ENCODE assay signal across 9 cellular contexts in genomic region chr14:106556665-106557289, GRCh38.
DNase-seq lines count a peak whose midpoint lies in the region; ATAC-seq and TF ChIP-seq lines count a peak whose summit lies in the region.
"Had no signal": no experiment of that assay in that cellular context is flagged by ENCODE, and none has a peak within 500 bp of the region (broad histone marks: within the 10 kb centered on the region; RNA-seq: fewer than 3 reads in every experiment).

No MANE protein-coding gene starts in this region.

- CTCF ChIA-PET in activated CD4-positive, alpha-beta memory T cell treated with anti-CD3 and anti-CD28 coated beads for 36 hours (lab: Charles Lee) = interaction anchor here (0.6 to 5.7 kb wide), 20 partner anchors 8 to 316 kb away, joined by 3 to 47 read pairs (median 4); no protein-coding TSS in a partner anchor

- no peak overlapping the region for H3K4me3 Mint-ChIP-seq in activated CD4-positive, alpha-beta memory T cell treated with anti-CD3 and anti-CD28 coated beads for 36 hours

- peaks cover 18% of the 10 kb centered on the region for H3K27me3 Mint-ChIP-seq in activated CD4-positive, alpha-beta memory T cell treated with anti-CD3 and anti-CD28 coated beads for 36 hours

- POLR2A ChIA-PET in activated CD4-positive, alpha-beta memory T cell treated with anti-CD3 and anti-CD28 coated beads for 36 hours (lab: Charles Lee) = no interaction called here

- peaks cover 3% of the 10 kb centered on the region for H3K9me3 Mint-ChIP-seq in activated CD4-positive, alpha-beta memory T cell treated with anti-CD3 and anti-CD28 coated beads for 36 hours

- intact Hi-C loops in activated CD4-positive, alpha-beta memory T cell treated with anti-CD3 and anti-CD28 coated beads for 36 hours (cut with micrococcal nuclease) = no loop called here
- intact Hi-C loops in posterior vena cava (cut with DNase I) = no loop called here

- H3K36me3 Mint-ChIP-seq in activated CD4-positive, alpha-beta memory T cell treated with anti-CD3 and anti-CD28 coated beads for 36 hours = no peaks in the 10 kb centered on the region

- H3K4me3 ChIP-seq in fibroblast of the aortic adventitia (ENCODE audit: low read depth, low read length) = no peak overlapping the region

- TF ChIP-seq CTCF in GM12872 (IDR thresholded peaks at IDR 0.05; ENCODE audit: insufficient read depth, low read depth, low read length) = peak; percentile 79
- TF ChIP-seq CTCF in fibroblast of the aortic adventitia (IDR thresholded peaks at IDR 0.05; ENCODE audit: insufficient read depth, low read length) = peak; percentile 26

- H3K4me1 Mint-ChIP-seq in activated CD4-positive, alpha-beta memory T cell treated with anti-CD3 and anti-CD28 coated beads for 36 hours (ENCODE audit: low read depth) = no peaks in the 10 kb centered on the region

- DNase-seq in NCI-H2029 treated with DMSO at 0.1 percent for 48 hours (lab: John Stamatoyannopoulos, UW) = peak; percentile 27
- peak; percentile 84 for DNase-seq in activated CD4-positive, alpha-beta memory T cell treated with anti-CD3 and anti-CD28 coated beads for 36 hours
- no peak for DNase-seq in fibroblast of the aortic adventitia (ENCODE audit: low read depth)
- peak; percentile 57 for DNase-seq in stimulated activated CD8-positive, alpha-beta memory T cell treated with anti-CD3 and anti-CD28 coated beads, Interleukin-15, amount 100 ng/mL, for 1 hour (ENCODE audit: low read depth)
- no peak for DNase-seq in posterior vena cava (ENCODE audit: low spot score)
- DNase-seq in superior temporal gyrus (ENCODE audit: extremely low spot score) = no peak
- DNase-seq: IMR-90 had no signal

- H3K27ac Mint-ChIP-seq in activated CD4-positive, alpha-beta memory T cell treated with anti-CD3 and anti-CD28 coated beads for 36 hours = no peak overlapping the region

- no peak for ATAC-seq in GM21367 (IDR thresholded peaks at IDR 0.05; ENCODE audit: unreplicated experiment)

Comparison
In these comparisons a context has a peak if more than half of its experiments do, and no peak if none do; other contexts are left out.
1. DNase-seq: peak in NCI-H2029 treated with DMSO at 0.1 percent for 48 hours (single experiment), activated CD4-positive, alpha-beta memory T cell treated with anti-CD3 and anti-CD28 coated beads for 36 hours (single experiment) and stimulated activated CD8-positive, alpha-beta memory T cell treated with anti-CD3 and anti-CD28 coated beads, Interleukin-15, amount 100 ng/mL, for 1 hour (single experiment); none in fibroblast of the aortic adventitia (single experiment), posterior vena cava (single experiment) and superior temporal gyrus (single experiment).